In the genomic region with DNA sequence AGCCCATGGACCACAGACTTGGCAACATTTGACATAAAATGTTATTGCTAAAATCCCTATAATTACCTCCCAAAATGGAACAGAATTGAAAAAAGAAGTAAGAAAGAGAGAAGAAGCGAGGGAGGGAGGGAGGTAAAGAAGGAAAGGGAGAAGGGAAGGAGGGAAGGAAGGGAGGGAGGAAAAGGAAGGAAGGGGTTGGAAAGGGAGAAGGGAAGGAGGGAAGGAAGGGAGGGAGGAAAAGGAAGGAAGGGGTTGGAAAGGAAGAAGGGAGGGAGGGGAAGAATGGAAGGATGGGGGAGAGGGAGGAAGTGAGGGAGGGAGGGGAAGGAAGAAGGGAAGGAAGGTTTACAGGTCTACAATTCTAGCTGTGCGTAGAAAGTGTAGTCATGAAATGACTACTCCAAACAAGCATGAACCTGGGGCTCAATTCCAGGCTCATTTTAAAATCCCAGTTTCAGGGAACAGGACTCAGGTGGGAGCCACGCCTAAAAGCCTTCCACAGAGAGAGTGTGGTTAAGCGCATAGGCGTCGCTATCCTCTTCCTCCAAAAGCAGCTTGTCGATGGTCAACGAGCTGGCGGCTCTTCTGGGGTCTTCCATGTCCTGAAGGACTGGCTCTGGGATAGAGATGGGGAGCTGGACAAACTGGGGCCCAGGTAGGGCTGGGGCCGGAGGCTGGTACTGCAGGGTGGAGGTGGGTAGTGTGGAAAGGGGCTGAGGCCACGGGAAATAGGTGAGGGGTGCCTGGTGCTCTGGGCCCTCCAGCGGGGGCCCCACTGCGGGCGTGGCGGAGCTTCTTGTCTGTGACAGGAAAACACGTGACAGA, we compare ENCODE assay signal across 1 cellular context.
TF ChIP-seq lines count a peak whose summit lies in the region.

No MANE protein-coding gene starts in this region.

TF ChIP-seq in HepG2, 621 proteins besides CTCF, POLR2A, EP300 and RAD21:
- TF ChIP-seq ZNF432 (CRISPR knock-in tag; IDR thresholded peaks at IDR 0.05; ENCODE audit: borderline replicate concordance) (no peak), PRPF4 (IDR thresholded peaks at IDR 0.05; ENCODE audit: low read depth, low read length, poor library complexity, severe bottlenecking) (peak; percentile 25), HNF4A (CRISPR knock-in tag; IDR thresholded peaks at IDR 0.05) (no peak), NRL (CRISPR knock-in tag; IDR thresholded peaks at IDR 0.05; ENCODE audit: borderline replicate concordance) (0 out of 2 replicates have a peak, but pooled peaks have one; percentile 28), HNRNPK (IDR thresholded peaks at IDR 0.05; ENCODE audit: low read depth, low read length, poor library complexity, severe bottlenecking) (peak; percentile 81), ZMYM4 (CRISPR knock-in tag; IDR thresholded peaks at IDR 0.05) (no peak), ZNF839 (CRISPR knock-in tag; IDR thresholded peaks at IDR 0.05; ENCODE audit: borderline replicate concordance) (no peak), SETDB1 (CRISPR knock-in tag; IDR thresholded peaks at IDR 0.05; ENCODE audit: borderline replicate concordance) (no peak), ZNF275 (CRISPR knock-in tag; IDR thresholded peaks at IDR 0.05; ENCODE audit: borderline replicate concordance) (no peak), ZBTB38 (CRISPR knock-in tag; IDR thresholded peaks at IDR 0.05) (peak; percentile 75; the same call in 1 of the 2 replicates), PCBP2 (optimal IDR thresholded peaks at IDR 0.05; ENCODE audit: low read depth, low read length, poor library complexity, severe bottlenecking) (peak; percentile 99), SALL2 (CRISPR knock-in tag; IDR thresholded peaks at IDR 0.05) (no peak), SYNCRIP (IDR thresholded peaks at IDR 0.05; ENCODE audit: insufficient read depth, low read depth, low read length) (no peak), ZNF691 (CRISPR knock-in tag; IDR thresholded peaks at IDR 0.05; ENCODE audit: borderline replicate concordance, low read depth) (no peak), KDM1A (CRISPR knock-in tag; IDR thresholded peaks at IDR 0.05) (no peak), THAP11 (CRISPR knock-in tag; IDR thresholded peaks at IDR 0.05) (no peak), TBX2 (CRISPR knock-in tag; IDR thresholded peaks at IDR 0.05; ENCODE audit: borderline replicate concordance) (no peak), FOSL2 (CRISPR knock-in tag; IDR thresholded peaks at IDR 0.05) (no peak), PITX1 (CRISPR knock-in tag; IDR thresholded peaks at IDR 0.05) (no peak)
- TF ChIP-seq, protein P1, sequence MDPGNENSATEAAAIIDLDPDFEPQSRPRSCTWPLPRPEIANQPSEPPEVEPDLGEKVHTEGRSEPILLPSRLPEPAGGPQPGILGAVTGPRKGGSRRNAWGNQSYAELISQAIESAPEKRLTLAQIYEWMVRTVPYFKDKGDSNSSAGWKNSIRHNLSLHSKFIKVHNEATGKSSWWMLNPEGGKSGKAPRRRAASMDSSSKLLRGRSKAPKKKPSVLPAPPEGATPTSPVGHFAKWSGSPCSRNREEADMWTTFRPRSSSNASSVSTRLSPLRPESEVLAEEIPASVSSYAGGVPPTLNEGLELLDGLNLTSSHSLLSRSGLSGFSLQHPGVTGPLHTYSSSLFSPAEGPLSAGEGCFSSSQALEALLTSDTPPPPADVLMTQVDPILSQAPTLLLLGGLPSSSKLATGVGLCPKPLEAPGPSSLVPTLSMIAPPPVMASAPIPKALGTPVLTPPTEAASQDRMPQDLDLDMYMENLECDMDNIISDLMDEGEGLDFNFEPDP (CRISPR knock-in tag; conservative IDR thresholded peaks at IDR 0.05), result no peak
- TF ChIP-seq, protein P2, sequence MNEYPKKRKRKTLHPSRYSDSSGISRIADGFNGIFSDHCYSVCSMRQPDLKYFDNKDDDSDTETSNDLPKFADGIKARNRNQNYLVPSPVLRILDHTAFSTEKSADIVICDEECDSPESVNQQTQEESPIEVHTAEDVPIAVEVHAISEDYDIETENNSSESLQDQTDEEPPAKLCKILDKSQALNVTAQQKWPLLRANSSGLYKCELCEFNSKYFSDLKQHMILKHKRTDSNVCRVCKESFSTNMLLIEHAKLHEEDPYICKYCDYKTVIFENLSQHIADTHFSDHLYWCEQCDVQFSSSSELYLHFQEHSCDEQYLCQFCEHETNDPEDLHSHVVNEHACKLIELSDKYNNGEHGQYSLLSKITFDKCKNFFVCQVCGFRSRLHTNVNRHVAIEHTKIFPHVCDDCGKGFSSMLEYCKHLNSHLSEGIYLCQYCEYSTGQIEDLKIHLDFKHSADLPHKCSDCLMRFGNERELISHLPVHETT (CRISPR knock-in tag; conservative IDR thresholded peaks at IDR 0.05), result no peak
- TF ChIP-seq, protein P3, sequence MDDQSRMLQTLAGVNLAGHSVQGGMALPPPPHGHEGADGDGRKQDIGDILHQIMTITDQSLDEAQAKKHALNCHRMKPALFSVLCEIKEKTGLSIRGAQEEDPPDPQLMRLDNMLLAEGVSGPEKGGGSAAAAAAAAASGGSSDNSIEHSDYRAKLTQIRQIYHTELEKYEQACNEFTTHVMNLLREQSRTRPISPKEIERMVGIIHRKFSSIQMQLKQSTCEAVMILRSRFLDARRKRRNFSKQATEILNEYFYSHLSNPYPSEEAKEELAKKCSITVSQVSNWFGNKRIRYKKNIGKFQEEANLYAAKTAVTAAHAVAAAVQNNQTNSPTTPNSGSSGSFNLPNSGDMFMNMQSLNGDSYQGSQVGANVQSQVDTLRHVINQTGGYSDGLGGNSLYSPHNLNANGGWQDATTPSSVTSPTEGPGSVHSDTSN (CRISPR knock-in tag; IDR thresholded peaks at IDR 0.05; ENCODE audit: borderline replicate concordance), result no peak
